Comparison of ENCODE assay signal across 24 cellular contexts in the genomic region with DNA sequence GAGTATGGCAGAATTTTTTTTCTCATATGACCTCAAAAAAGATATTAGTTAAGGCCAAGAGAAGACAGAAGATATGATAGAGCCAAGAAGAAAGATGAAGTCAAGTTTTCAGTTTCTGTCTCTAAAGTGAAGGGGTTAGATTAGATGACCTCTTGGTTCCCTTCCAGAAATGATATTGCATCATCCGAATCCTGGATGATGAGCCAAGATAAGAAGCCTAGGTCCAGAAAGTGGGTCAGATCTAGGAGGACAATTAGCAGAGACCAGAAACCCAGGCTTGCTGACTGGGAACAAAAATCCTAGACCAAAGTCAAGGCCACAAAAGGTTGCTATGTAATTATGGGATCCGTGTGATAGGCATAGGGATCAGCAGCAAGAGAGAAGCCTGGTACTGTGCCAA. TPM values are rescaled to one million over a fixed set of nuclear protein-coding genes. Genes with fewer than 3 reads are reported as not detected.
"Had no signal": no experiment of that assay in that cellular context is flagged by ENCODE, and none has a peak within 500 bp of the region (broad histone marks: within the 10 kb centered on the region; RNA-seq: fewer than 3 reads in every experiment).

No MANE protein-coding gene starts in this region.

- H3K4me1 Mint-ChIP-seq: nephron progenitor cell had no signal

- H3K9me3 ChIP-seq: prostate gland, tibial artery, upper lobe of left lung, vagina had no signal

- H3K27ac Mint-ChIP-seq: naive thymus-derived CD4-positive, alpha-beta T cell; nephron progenitor cell; stimulated activated memory B cell treated with anti-CD40 and anti-IgM and Interleukin-4, amounts not matched to agents 10 μg/mL and 1 μg/mL and 100 μg/mL, for 72 hours; stimulated activated naive CD8-positive, alpha-beta T cell treated with anti-CD3 and anti-CD28 coated beads, Interleukin-15, Interleukin-2, amounts not matched to agents 100 ng/mL and 50 ng/mL, for 24 hours had no signal

- H3K36me3 Mint-ChIP-seq: naive thymus-derived CD4-positive, alpha-beta T cell; stimulated activated memory B cell treated with anti-CD40 and anti-IgM and Interleukin-4, amounts not matched to agents 10 μg/mL and 1 μg/mL and 100 μg/mL, for 72 hours had no signal

- H3K27me3 Mint-ChIP-seq: stimulated activated memory B cell treated with anti-CD40 and anti-IgM and Interleukin-4, amounts not matched to agents 10 μg/mL and 1 μg/mL and 100 μg/mL, for 72 hours; stimulated activated naive CD8-positive, alpha-beta T cell treated with anti-CD3 and anti-CD28 coated beads, Interleukin-15, Interleukin-2, amounts not matched to agents 100 ng/mL and 50 ng/mL, for 24 hours had no signal

- ATAC-seq: left colon; naive thymus-derived CD4-positive, alpha-beta T cell; sciatic nerve; stimulated activated memory B cell treated with anti-CD40 and anti-IgM and Interleukin-4, amounts not matched to agents 10 μg/mL and 1 μg/mL and 100 μg/mL, for 72 hours had no signal

- DNase-seq: effector CD4-positive, alpha-beta T cell; foreskin melanocyte; head of caudate nucleus; left colon; mammary epithelial cell; naive thymus-derived CD4-positive, alpha-beta T cell; nephron progenitor cell; retina; spleen; stimulated activated CD4-positive, alpha-beta T cell treated with anti-CD3 and anti-CD28 coated beads, Interleukin-15, amount 100 ng/mL, for 24 hours; stimulated activated CD4-positive, alpha-beta T cell treated with anti-CD3 and anti-CD28 coated beads, Interleukin-1b, Interleukin-23, amount 100 ng/mL, for 48 hours; stimulated activated CD4-positive, alpha-beta T cell treated with anti-CD3 and anti-CD28 coated beads, Interleukin-4, amount 100 ng/mL, for 24 hours; tibial artery; upper lobe of left lung had no signal

- H3K4me3 Mint-ChIP-seq: naive thymus-derived CD4-positive, alpha-beta T cell; nephron progenitor cell; stimulated activated memory B cell treated with anti-CD40 and anti-IgM and Interleukin-4, amounts not matched to agents 10 μg/mL and 1 μg/mL and 100 μg/mL, for 72 hours; stimulated activated naive CD8-positive, alpha-beta T cell treated with anti-CD3 and anti-CD28 coated beads, Interleukin-15, Interleukin-2, amounts not matched to agents 100 ng/mL and 50 ng/mL, for 24 hours had no signal

RNA-seq across cellular contexts. Expression of gene SATL1, which starts 20.2 kb away (rescaled TPM):
- total RNA-seq: dermis microvascular lymphatic vessel endothelial cell; kidney epithelial cell; mesenteric fat pad; mononuclear cell; naive thymus-derived CD4-positive, alpha-beta T cell; omental fat pad; sciatic nerve; spleen; upper lobe of left lung; vagina had no signal
